20 cellular contexts compared by ENCODE assay signal in the genomic region with DNA sequence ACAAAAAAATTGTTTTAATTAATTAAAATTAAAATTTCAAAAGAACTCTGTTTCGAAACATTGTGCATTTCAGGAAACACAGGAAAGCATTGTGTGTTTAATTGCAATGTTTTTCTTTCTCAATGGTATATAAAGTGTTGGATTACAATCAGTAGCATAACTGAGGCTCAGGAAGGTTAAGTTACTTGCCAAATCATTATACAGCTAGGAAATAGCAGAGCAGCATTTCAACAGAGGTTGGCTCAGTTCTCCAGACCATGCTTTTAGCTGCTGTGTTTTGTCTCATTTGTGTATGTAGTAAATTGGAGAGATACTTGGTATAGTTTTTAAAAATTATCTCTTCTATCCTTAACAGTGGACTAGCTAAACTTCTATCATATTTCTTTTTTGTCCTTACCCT.
"Had no signal": no experiment of that assay in that cellular context is flagged by ENCODE, and none has a peak within 500 bp of the region (broad histone marks: within the 10 kb centered on the region; RNA-seq: fewer than 3 reads in every experiment).

No MANE protein-coding gene starts in this region.

- ATAC-seq: gastrocnemius medialis, left cardiac atrium had no signal

- H3K27ac ChIP-seq: epithelial cell of prostate, esophagus muscularis mucosa, gastrocnemius medialis, left ventricle myocardium inferior, neutrophil, psoas muscle, sigmoid colon, skin epidermis had no signal

- H3K27ac Mint-ChIP-seq: immature natural killer cell, nephron had no signal

- H3K4me3 Mint-ChIP-seq: central memory CD8-positive, alpha-beta T cell; immature natural killer cell; naive B cell; nephron had no signal

- H3K4me1 Mint-ChIP-seq: central memory CD8-positive, alpha-beta T cell; immature natural killer cell; naive B cell; nephron had no signal

- H3K9me3 ChIP-seq: esophagus muscularis mucosa, gastrocnemius medialis, left ventricle myocardium inferior, neutrophil, psoas muscle, sigmoid colon had no signal

- H3K4me1 ChIP-seq: esophagus muscularis mucosa, gastrocnemius medialis, left ventricle myocardium inferior, psoas muscle, sigmoid colon had no signal

- H3K4me3 ChIP-seq: esophagus muscularis mucosa, gastrocnemius medialis, left ventricle myocardium inferior, lung, psoas muscle, sigmoid colon, skin epidermis had no signal

- H3K27me3 Mint-ChIP-seq: central memory CD8-positive, alpha-beta T cell; naive B cell had no signal

- H3K9me3 Mint-ChIP-seq: central memory CD8-positive, alpha-beta T cell; immature natural killer cell; naive B cell; nephron had no signal

- H3K27me3 ChIP-seq: esophagus muscularis mucosa, gastrocnemius medialis, neutrophil, sigmoid colon had no signal

- DNase-seq: effector memory CD4-positive, alpha-beta T cell; gastrocnemius medialis; immature natural killer cell; kidney; left cardiac atrium; left ventricle myocardium inferior; mesendoderm; naive B cell; psoas muscle; sigmoid colon; stimulated activated CD4-positive, alpha-beta T cell treated with anti-CD3 and anti-CD28 coated beads, Interleukin-2, amount 100 ng/mL, for 24 hours; stimulated activated naive CD4-positive, alpha-beta T cell; trophoblast cell had no signal
